ENCODE assay signal across 17 cellular contexts in the genomic region with DNA sequence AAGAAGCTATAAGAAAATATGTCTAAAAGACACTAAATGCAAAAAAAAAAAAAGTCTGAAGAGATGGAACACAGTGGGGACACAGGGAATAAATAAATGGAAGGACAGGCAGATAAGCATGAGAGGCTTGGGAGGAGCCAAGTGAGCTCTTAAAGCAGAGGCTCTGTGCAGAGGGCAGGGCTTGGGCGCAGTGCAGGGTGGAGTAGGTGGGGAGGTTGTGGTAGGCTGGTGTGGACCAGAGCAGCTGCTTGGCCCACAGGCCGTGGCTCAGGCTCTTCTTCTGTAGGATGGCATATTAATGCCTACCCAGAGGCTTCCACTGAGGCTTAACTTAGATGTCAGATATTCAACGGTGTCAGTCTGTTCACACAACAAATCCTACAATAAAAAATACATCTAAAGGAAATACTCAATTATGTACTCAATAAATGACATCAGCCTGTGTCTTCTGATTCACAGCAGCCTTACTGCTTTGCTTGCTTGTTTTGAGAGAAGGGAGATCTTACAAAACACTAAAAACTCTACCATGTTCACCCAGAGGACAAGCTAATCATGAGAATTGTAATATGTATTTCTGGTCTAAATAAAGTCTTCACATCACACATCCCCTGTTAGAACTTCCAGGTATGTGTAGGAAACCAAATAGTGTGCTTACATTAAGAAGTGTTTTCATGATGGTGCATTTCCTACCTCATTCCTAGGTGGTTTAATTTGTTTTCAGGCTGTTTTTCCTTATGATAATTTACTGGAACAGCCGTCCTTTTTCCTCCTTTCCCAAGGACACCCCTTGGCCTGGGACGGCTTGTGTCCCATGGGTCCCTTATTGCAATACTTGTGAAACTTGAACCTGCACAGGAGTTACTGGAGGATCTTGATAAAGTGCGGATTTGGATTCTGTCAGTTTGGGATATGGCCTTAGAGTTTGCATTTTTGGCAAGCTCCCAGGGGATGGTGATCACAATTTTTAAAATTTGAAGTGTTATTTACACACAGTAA. TPM values are rescaled to one million over a fixed set of nuclear protein-coding genes. Genes with fewer than 3 reads are reported as not detected.
DNase-seq lines count a peak whose midpoint lies in the region; ATAC-seq and TF ChIP-seq lines count a peak whose summit lies in the region.
"Had no signal": no experiment of that assay in that cellular context is flagged by ENCODE, and none has a peak within 500 bp of the region (broad histone marks: within the 10 kb centered on the region; RNA-seq: fewer than 3 reads in every experiment).

No MANE protein-coding gene starts in this region.

- no TSS peak for BruUV-seq in MCF 10A (replicated peaks; lab: Mats Ljungman, UMichigan)

- peak overlapping the region; percentile 37 for H3K27ac Mint-ChIP-seq in MCF 10A (ENCODE audit: low read depth, unreplicated experiment)
- H3K27ac Mint-ChIP-seq: activated naive CD4-positive, alpha-beta T cell treated with anti-CD3 and anti-CD28 coated beads for 36 hours had no signal

- intact Hi-C loops in MCF 10A (cut with micrococcal nuclease): no loop called here
- intact Hi-C loops in breast epithelium (cut with DNase I; ENCODE audit: low total_unique reads): no loop called here
- intact Hi-C loops in left ventricle myocardium superior (cut with micrococcal nuclease): no loop called here
- intact Hi-C loops in upper lobe of right lung (cut with DNase I): no loop called here

- H3K4me1 ChIP-seq in breast epithelium (no peaks in the 10 kb centered on the region), upper lobe of right lung (no peaks in the 10 kb centered on the region)
- H3K4me1 ChIP-seq: BLaER1 had no signal

- CTCF ChIA-PET in MCF 10A (lab: Yijun Ruan, JAX): interaction anchor here (0.5 kb wide), 1 partner anchor 16 kb away, joined by 3 read pairs; no protein-coding TSS in a partner anchor

- ATAC-seq in left ventricle myocardium superior (peak; percentile 89), upper lobe of right lung (peak; percentile 63), HG03520 (IDR thresholded peaks at IDR 0.05; ENCODE audit: unreplicated experiment) (no peak)
- ATAC-seq: GM12878, HepG2 had no signal

- peaks cover 29% of the 10 kb centered on the region for H3K36me3 Mint-ChIP-seq in MCF 10A (ENCODE audit: insufficient read depth, unreplicated experiment)

- H3K36me3 ChIP-seq in breast epithelium: no peaks in the 10 kb centered on the region
- peaks cover 13% of the 10 kb centered on the region for H3K36me3 ChIP-seq in upper lobe of right lung

- no peak overlapping the region for H3K4me3 Mint-ChIP-seq in MCF 10A (ENCODE audit: unreplicated experiment)
- H3K4me3 Mint-ChIP-seq: activated naive CD4-positive, alpha-beta T cell treated with anti-CD3 and anti-CD28 coated beads for 36 hours had no signal

- H3K9me3 ChIP-seq in breast epithelium: no peaks in the 10 kb centered on the region
- H3K9me3 ChIP-seq in upper lobe of right lung: no peaks in the 10 kb centered on the region
- H3K9me3 ChIP-seq: BLaER1, sigmoid colon had no signal

- no peaks in the 10 kb centered on the region for H3K9me3 Mint-ChIP-seq in MCF 10A (ENCODE audit: unreplicated experiment)
- H3K9me3 Mint-ChIP-seq: activated naive CD4-positive, alpha-beta T cell treated with anti-CD3 and anti-CD28 coated beads for 36 hours had no signal

- H3K4me1 Mint-ChIP-seq in MCF 10A (ENCODE audit: insufficient read depth, unreplicated experiment): peaks cover 17% of the 10 kb centered on the region

- POLR2A ChIA-PET in MCF 10A (lab: Yijun Ruan, JAX): no interaction called here

- no peak overlapping the region for H3K4me3 ChIP-seq in breast epithelium
- no peak overlapping the region for H3K4me3 ChIP-seq in upper lobe of right lung
- H3K4me3 ChIP-seq: BLaER1, GM12878, sigmoid colon had no signal

- H3K27ac ChIP-seq in breast epithelium (no peak overlapping the region), upper lobe of right lung (no peak overlapping the region)
- H3K27ac ChIP-seq: BLaER1, sigmoid colon had no signal

- TF ChIP-seq CTCF in MCF 10A (IDR thresholded peaks at IDR 0.05; ENCODE audit: unreplicated experiment): no peak
- TF ChIP-seq CTCF in breast epithelium (IDR thresholded peaks at IDR 0.05): no peak
- no peak for TF ChIP-seq CTCF in upper lobe of right lung (IDR thresholded peaks at IDR 0.05)

- no peaks in the 10 kb centered on the region for H3K27me3 ChIP-seq in breast epithelium
- no peaks in the 10 kb centered on the region for H3K27me3 ChIP-seq in upper lobe of right lung
- H3K27me3 ChIP-seq: BLaER1, sigmoid colon had no signal

- no peak for DNase-seq in MCF 10A (ENCODE audit: unreplicated experiment)
- no peak for DNase-seq in breast epithelium (ENCODE audit: low spot score in 2 of 2)
- peak; percentile 29 for DNase-seq in NCI-H2171 treated with DMSO at 0.1 percent for 48 hours (lab: John Stamatoyannopoulos, UW)
- DNase-seq in left ventricle myocardium superior: peak; percentile 50
- no peak for DNase-seq in upper lobe of right lung
- no peak for DNase-seq in HK-2 (ENCODE audit: unreplicated experiment)
- DNase-seq in GM19240 (ENCODE audit: insufficient read length, low spot score): no peak
- DNase-seq: activated naive CD4-positive, alpha-beta T cell treated with anti-CD3 and anti-CD28 coated beads for 36 hours; effector CD8-positive, alpha-beta T cell; NK-92 treated with Interleukin-12 subunit alpha and Interleukin-12 subunit beta, amount 100 ng/mL, for 24 hours; sigmoid colon; stimulated activated CD4-positive, alpha-beta T cell treated with anti-CD3 and anti-CD28 coated beads, Interleukin-4, amount 100 ng/mL, for 24 hours; T-helper 9 cell had no signal

- no peak for TF ChIP-seq POLR2A in breast epithelium (IDR thresholded peaks at IDR 0.05)

- H3K27me3 Mint-ChIP-seq in MCF 10A (ENCODE audit: insufficient read depth, unreplicated experiment): no peaks in the 10 kb centered on the region

RNA-seq across cellular contexts. Expression of a gene that starts 24.9 kb away (rescaled TPM):
- 39.6 and 55.1 TPM in 2 replicates for total RNA-seq in MCF 10A (2022)
- total RNA-seq in breast epithelium: 10 to 100 TPM; 32.6 to 43.9 (median 42.0) TPM
- total RNA-seq in left ventricle myocardium superior: 28.5 TPM
- total RNA-seq in upper lobe of right lung: 35.6 TPM

Comparison
In these comparisons a context has a peak if more than half of its experiments do, and no peak if none do; other contexts are left out.
1. DNase-seq: peak in NCI-H2171 treated with DMSO at 0.1 percent for 48 hours (single experiment) and left ventricle myocardium superior (single experiment); none in MCF 10A (single experiment), breast epithelium (0 of 2), upper lobe of right lung (single experiment), HK-2 (single experiment) and GM19240 (single experiment).